In the genomic region with DNA sequence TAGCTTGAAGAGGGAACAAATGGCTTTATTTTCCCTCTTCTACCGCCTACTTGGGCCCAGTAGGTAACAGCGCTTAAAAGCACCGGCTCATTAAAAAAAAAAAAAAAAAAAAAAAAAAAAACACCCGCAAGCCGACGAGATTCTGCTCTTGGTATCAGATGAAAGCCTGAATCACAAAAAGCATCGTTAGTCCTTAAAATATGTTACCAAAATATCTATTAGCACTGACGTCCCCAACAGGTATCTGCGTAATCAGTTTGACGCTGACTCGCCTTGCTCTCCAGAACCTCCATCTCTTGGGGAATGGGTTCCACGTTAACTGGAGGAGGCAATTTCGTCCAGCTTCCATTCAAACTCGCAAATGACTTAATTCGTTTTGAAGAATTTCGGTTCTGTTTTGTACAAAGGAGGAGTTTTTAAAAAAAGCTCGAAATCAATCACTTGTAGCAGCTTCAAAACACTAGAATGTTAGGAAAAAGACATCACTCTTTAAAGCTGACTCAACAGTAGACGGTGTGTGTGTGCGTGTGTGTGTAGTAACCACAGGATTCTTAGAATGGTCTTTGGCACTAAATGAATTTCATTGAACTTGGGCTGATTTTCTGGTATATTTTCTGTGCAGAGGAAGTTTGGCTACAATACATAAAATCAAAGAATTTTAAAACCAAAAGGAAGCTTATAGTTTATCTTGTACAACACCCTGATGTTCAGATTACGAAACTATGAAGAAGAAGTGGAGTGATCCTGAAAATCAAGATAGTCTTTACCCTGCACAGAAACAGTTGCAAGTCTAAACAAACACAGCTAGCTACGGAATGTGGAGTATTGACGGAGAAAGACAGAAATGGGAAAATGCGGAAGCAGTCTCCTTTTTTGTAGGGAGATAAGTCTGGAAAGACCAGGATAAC, we compare ENCODE assay signal across 8 cellular contexts. TPM values are rescaled to one million over a fixed set of nuclear protein-coding genes. Genes with fewer than 3 reads are reported as not detected.
A peak's percentile ranks its signal among the peaks of the same experiment; 100 is the strongest.
DNase-seq lines count a peak whose midpoint lies in the region; ATAC-seq and TF ChIP-seq lines count a peak whose summit lies in the region.

No MANE protein-coding gene starts in this region.

- H4K91ac ChIP-seq in IMR-90 (ENCODE audit: insufficient read depth, low read depth, low read length), result no peak overlapping the region

- H3K27me3 ChIP-seq in IMR-90 (ENCODE audit: control insufficient read depth, insufficient read depth, low read length), result no peaks in the 10 kb centered on the region; the same call in 1 of the 2 replicates
- no peaks in the 10 kb centered on the region for H3K27me3 ChIP-seq in breast epithelium

- H3K9me1 ChIP-seq in IMR-90 (ENCODE audit: insufficient read depth, low read length), result no peaks in the 10 kb centered on the region

- peak overlapping the region; percentile 93; the same call in 1 of the 2 replicates for H3K14ac ChIP-seq in IMR-90 (replicated peaks; ENCODE audit: low read depth, low read length)

- H2AFZ ChIP-seq in IMR-90 (replicated peaks; ENCODE audit: low read length, poor library complexity), result peak overlapping the region; percentile 95

- peak overlapping the region; percentile 85 for H3K23ac ChIP-seq in IMR-90 (ENCODE audit: low read depth, low read length)

- peak overlapping the region; percentile 92 for H3K27ac ChIP-seq in IMR-90 (ENCODE audit: insufficient read depth, low read length)
- H3K27ac ChIP-seq in breast epithelium, result peak overlapping the region; percentile 89

- peak overlapping the region; percentile 85 for H2AK9ac ChIP-seq in IMR-90 (replicated peaks; ENCODE audit: low read depth, low read length, poor library complexity)

- TF ChIP-seq RAD21 in IMR-90 (IDR thresholded peaks at IDR 0.05; ENCODE audit: low read length), result no peak

- H2BK5ac ChIP-seq in IMR-90 (ENCODE audit: low read depth, low read length, poor library complexity, severe bottlenecking), result peak overlapping the region; percentile 84

- CTCF ChIA-PET in IMR-90 (lab: Yijun Ruan, JAX), result no interaction called here

- H3K79me1 ChIP-seq in IMR-90 (ENCODE audit: low read depth in 1 of 2, low read length in 2 of 2), result peaks cover 6 to 22% of the 10 kb centered on the region in 2 experiments; a peak in 3 of 4 replicates

- H4K20me1 ChIP-seq in IMR-90 (ENCODE audit: insufficient read depth, low read length), result no peaks in the 10 kb centered on the region; the same call in 1 of the 2 replicates

- WGBS in IMR-90 (ENCODE audit: extremely low coverage in 2 of 2, insufficient read length in 1 of 2), 2 experiments, result 3% methylated on average over 3 of the region's 23 CpGs; no CpG with 5 or more reads in 1 of the 2 experiments

- dilution Hi-C loops in IMR-90 (cut with HindIII; ENCODE audit: low sequenced_read_pairs, unreplicated experiment), result no loop called here

- H3K4me3 ChIP-seq in IMR-90 (ENCODE audit: insufficient read depth, low read depth, low read length) (peak overlapping the region; percentile 80), breast epithelium (peak overlapping the region; percentile 76 to 81 (median 80))

- TF ChIP-seq CTCF in IMR-90 (conservative IDR thresholded peaks at IDR 0.05; ENCODE audit: low read depth, low read length) (no peak), breast epithelium (IDR thresholded peaks at IDR 0.05) (no peak)

- no TSS peak for BruUV-seq in IMR-90 (replicated peaks; lab: Mats Ljungman, UMichigan)

- H2BK20ac ChIP-seq in IMR-90 (ENCODE audit: low read depth, low read length), result no peak overlapping the region

- peak overlapping the region; percentile 68 for H3K4ac ChIP-seq in IMR-90 (ENCODE audit: low read depth, low read length)

- DNase-seq in NCI-H1694 treated with DMSO at 0.1 percent for 48 hours (lab: John Stamatoyannopoulos, UW), result peak; percentile 60
- no peak for DNase-seq in NCI-H1694 (lab: John Stamatoyannopoulos, UW)
- peak; percentile 85 for DNase-seq in IMR-90
- peak in 4 of 5 experiments; percentile 30 to 88 (median 40) for DNase-seq in T-helper 2 cell
- no peak for DNase-seq in breast epithelium (ENCODE audit: low spot score in 2 of 2)
- no peak for DNase-seq in left colon
- DNase-seq in stimulated activated CD4-positive, alpha-beta T cell treated with anti-CD3 and anti-CD28 coated beads, Interleukin-2, amount 100 ng/mL, for 48 hours, result peak; percentile 45 to 50
- no peak for DNase-seq in NCI-H128 (lab: John Stamatoyannopoulos, UW; ENCODE audit: unreplicated experiment)

- peak overlapping the region; percentile 81 for H2BK120ac ChIP-seq in IMR-90 (ENCODE audit: low read depth, low read length)

- H2BK15ac ChIP-seq in IMR-90 (ENCODE audit: low read depth, low read length), result no peak overlapping the region

- ATAC-seq in IMR-90 (ENCODE audit: low read depth), result peak; percentile 8; the same call in 1 of the 2 replicates
- peak; percentile 2 for ATAC-seq in left colon

- H4K5ac ChIP-seq in IMR-90 (ENCODE audit: low read depth, low read length), result no peak overlapping the region; the same call in 1 of the 2 replicates

- H4K8ac ChIP-seq in IMR-90 (ENCODE audit: low read depth in 2 of 2, low read length in 2 of 2), result peak overlapping the region in 1 of 2 experiments; percentile 82; a peak in 3 of 4 replicates

- in situ Hi-C loops in IMR-90 (cut with MboI; ENCODE audit: low sequenced_read_pairs), result no loop called here

- POLR2A ChIA-PET in IMR-90 (lab: Charles Lee; ENCODE audit: unreplicated experiment), result interaction anchor here (0.6 kb wide), 2 partner anchors 12 to 470 kb away, joined by 5 to 8 read pairs; no protein-coding TSS in a partner anchor

- H3K56ac ChIP-seq in IMR-90 (ENCODE audit: extremely low read depth, insufficient read depth, low read length), result peak overlapping the region; percentile 53; the same call in 1 of the 2 replicates

- H3K9me3 ChIP-seq in IMR-90 (ENCODE audit: control insufficient read depth, insufficient read depth, low read length) (no peaks in the 10 kb centered on the region), breast epithelium (no peaks in the 10 kb centered on the region)

- TF ChIP-seq POLR2A in IMR-90 (IDR thresholded peaks at IDR 0.05; ENCODE audit: low read depth, low read length) (no peak), breast epithelium (IDR thresholded peaks at IDR 0.05) (no peak)

- H3K36me3 ChIP-seq in IMR-90 (ENCODE audit: control insufficient read depth, insufficient read depth, low read length) (no peaks in the 10 kb centered on the region), breast epithelium (no peaks in the 10 kb centered on the region)

- peak overlapping the region; percentile 22 for H3K18ac ChIP-seq in IMR-90 (ENCODE audit: low read depth, low read length)

- no peak overlapping the region for H2AK5ac ChIP-seq in IMR-90 (ENCODE audit: low read depth, low read length)

- intact Hi-C loops in IMR-90 (cut with micrococcal nuclease), result loop anchor here (5.0 to 10.0 kb wide), 5 partner anchors 60 to 613 kb away; no protein-coding TSS in a partner anchor
- intact Hi-C loops in breast epithelium (cut with DNase I; ENCODE audit: low total_unique reads), result no loop called here
- intact Hi-C loops in left colon (cut with DNase I, micrococcal nuclease), result no loop called here

- peak overlapping the region; percentile 82 for H3K9ac ChIP-seq in IMR-90 (ENCODE audit: low read depth, low read length)

- H3K4me1 ChIP-seq in IMR-90 (ENCODE audit: control insufficient read depth, insufficient read depth, low read length), result no peaks in the 10 kb centered on the region; the same call in 1 of the 2 replicates
- H3K4me1 ChIP-seq in breast epithelium, result no peaks in the 10 kb centered on the region

- H3K4me2 ChIP-seq in IMR-90 (ENCODE audit: low read depth, low read length), result peak overlapping the region; percentile 96

TF ChIP-seq in IMR-90, 13 proteins besides CTCF, POLR2A, EP300 and RAD21:
- TF ChIP-seq MAFK (IDR thresholded peaks at IDR 0.05; ENCODE audit: low read depth, low read length) (peak; percentile 70), CEBPB (IDR thresholded peaks at IDR 0.05; ENCODE audit: low read depth, low read length) (no peak), CHD1 (IDR thresholded peaks at IDR 0.05; ENCODE audit: low read depth, low read length) (no peak), RCOR1 (IDR thresholded peaks at IDR 0.05; ENCODE audit: insufficient replicate concordance, low read length) (no peak), MAZ (IDR thresholded peaks at IDR 0.05; ENCODE audit: borderline replicate concordance, low read depth, low read length) (0 out of 2 replicates have a peak, but pooled peaks have one; percentile 12)
- TF ChIP-seq, protein P1, sequence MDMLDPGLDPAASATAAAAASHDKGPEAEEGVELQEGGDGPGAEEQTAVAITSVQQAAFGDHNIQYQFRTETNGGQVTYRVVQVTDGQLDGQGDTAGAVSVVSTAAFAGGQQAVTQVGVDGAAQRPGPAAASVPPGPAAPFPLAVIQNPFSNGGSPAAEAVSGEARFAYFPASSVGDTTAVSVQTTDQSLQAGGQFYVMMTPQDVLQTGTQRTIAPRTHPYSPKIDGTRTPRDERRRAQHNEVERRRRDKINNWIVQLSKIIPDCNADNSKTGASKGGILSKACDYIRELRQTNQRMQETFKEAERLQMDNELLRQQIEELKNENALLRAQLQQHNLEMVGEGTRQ (IDR thresholded peaks at IDR 0.05; ENCODE audit: low read depth, low read length), result no peak
- TF ChIP-seq, protein P2, sequence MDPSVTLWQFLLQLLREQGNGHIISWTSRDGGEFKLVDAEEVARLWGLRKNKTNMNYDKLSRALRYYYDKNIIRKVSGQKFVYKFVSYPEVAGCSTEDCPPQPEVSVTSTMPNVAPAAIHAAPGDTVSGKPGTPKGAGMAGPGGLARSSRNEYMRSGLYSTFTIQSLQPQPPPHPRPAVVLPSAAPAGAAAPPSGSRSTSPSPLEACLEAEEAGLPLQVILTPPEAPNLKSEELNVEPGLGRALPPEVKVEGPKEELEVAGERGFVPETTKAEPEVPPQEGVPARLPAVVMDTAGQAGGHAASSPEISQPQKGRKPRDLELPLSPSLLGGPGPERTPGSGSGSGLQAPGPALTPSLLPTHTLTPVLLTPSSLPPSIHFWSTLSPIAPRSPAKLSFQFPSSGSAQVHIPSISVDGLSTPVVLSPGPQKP (IDR thresholded peaks at IDR 0.05; ENCODE audit: borderline replicate concordance, low read depth, low read length), result no peak

RNA-seq across cellular contexts. Expression of a gene that starts 1.1 kb away (rescaled TPM):
- 5.7 and 6.7 TPM in 2 replicates for total RNA-seq in IMR-90 (2012; rRNA removed)
- 1.2 and 1.9 TPM in 2 replicates for polyA plus RNA-seq in IMR-90 (2012; rRNA removed)
- 0.42 and 0.60 TPM in 2 replicates for polyA plus RNA-seq in IMR-90 (2012; cell fraction: cytosol; rRNA removed)
- polyA plus RNA-seq in IMR-90 (2012; cell fraction: nucleus; rRNA removed; ENCODE audit: low replicate concordance), result 0.95 and 5.9 TPM in 2 replicates
- total RNA-seq in breast epithelium, result 10 to 100 TPM in 2 of 3 donors, 1 to 10 TPM in 1; 7.2 to 27.1 (median 16.1) TPM
- 10 to 100 TPM; 15.0 to 17.2 TPM for total RNA-seq in left colon

Comparison
In these comparisons a context has a peak if more than half of its experiments do, and no peak if none do; other contexts are left out.
1. DNase-seq: peak in NCI-H1694 treated with DMSO at 0.1 percent for 48 hours (single experiment), IMR-90 (single experiment), T-helper 2 cell (4 of 5) and stimulated activated CD4-positive, alpha-beta T cell treated with anti-CD3 and anti-CD28 coated beads, Interleukin-2, amount 100 ng/mL, for 48 hours (2 of 2); none in NCI-H1694 (single experiment), breast epithelium (0 of 2), left colon (0 of 2) and NCI-H128 (single experiment).